Comparison of ENCODE assay signal across 11 cellular contexts in genomic region chr13:112990783-112991182, GRCh38. TPM values are rescaled to one million over a fixed set of nuclear protein-coding genes. Genes with fewer than 3 reads are reported as not detected.
DNase-seq lines count a peak whose midpoint lies in the region; ATAC-seq and TF ChIP-seq lines count a peak whose summit lies in the region.
"Had no signal": no experiment of that assay in that cellular context is flagged by ENCODE, and none has a peak within 500 bp of the region (broad histone marks: within the 10 kb centered on the region; RNA-seq: fewer than 3 reads in every experiment).

No MANE protein-coding gene starts in this region.

- H3K9me3 ChIP-seq in mucosa of descending colon, result no peaks in the 10 kb centered on the region
- H3K9me3 ChIP-seq: upper lobe of left lung had no signal

- H3K4me1 ChIP-seq in mucosa of descending colon (ENCODE audit: low read depth), result peaks cover 20% of the 10 kb centered on the region

- ATAC-seq in mucosa of descending colon (peak; percentile 81), GM19023 (IDR thresholded peaks at IDR 0.05; ENCODE audit: unreplicated experiment) (no peak), GM21526 (IDR thresholded peaks at IDR 0.05; ENCODE audit: low FRiP score, unreplicated experiment) (no peak)
- ATAC-seq: sciatic nerve had no signal

- DNase-seq in ELF-1 (ENCODE audit: low read depth, low spot score), result peak; percentile 83
- DNase-seq in NCI-H2029 treated with DMSO at 0.1 percent for 48 hours (lab: John Stamatoyannopoulos, UW), result peak; percentile 43
- peak; percentile 94 to 95 for DNase-seq in SHP77 (lab: John Stamatoyannopoulos, UW)
- DNase-seq in mucosa of descending colon, result peak; percentile 85 to 89 (median 85)
- no peak for DNase-seq in activated CD4-positive, alpha-beta T cell treated with anti-CD3 and anti-CD28 coated beads, Interleukin-2, amount 50 U/mL, for 1 hour
- no peak for DNase-seq in stimulated activated CD4-positive, alpha-beta T cell treated with anti-CD3 and anti-CD28 coated beads, Interleukin-1b, Interleukin-23, amount 100 ng/mL, for 48 hours
- DNase-seq: naive B cell had no signal

- H3K36me3 ChIP-seq in mucosa of descending colon (ENCODE audit: low read depth), result no peaks in the 10 kb centered on the region

- H3K4me3 ChIP-seq in mucosa of descending colon, result no peak overlapping the region
- H3K4me3 ChIP-seq: upper lobe of left lung had no signal

- intact Hi-C loops in mucosa of descending colon (cut with DNase I, micrococcal nuclease), result no loop called here

- TF ChIP-seq CTCF in mucosa of descending colon (IDR thresholded peaks at IDR 0.05), result no peak

RNA-seq across cellular contexts. Expression of gene MCF2L, which starts 21.8 kb away (rescaled TPM):
- total RNA-seq in mucosa of descending colon, result 100 to 1,000 TPM in 1 of 3 donors, 10 to 100 TPM in 2; 53.9 to 109 (median 95.4) TPM

Comparison
In these comparisons a context has a peak if more than half of its experiments do, and no peak if none do; other contexts are left out.
1. DNase-seq: peak in ELF-1 (single experiment), NCI-H2029 treated with DMSO at 0.1 percent for 48 hours (single experiment), SHP77 (2 of 2) and mucosa of descending colon (3 of 3); none in activated CD4-positive, alpha-beta T cell treated with anti-CD3 and anti-CD28 coated beads, Interleukin-2, amount 50 U/mL, for 1 hour (single experiment) and stimulated activated CD4-positive, alpha-beta T cell treated with anti-CD3 and anti-CD28 coated beads, Interleukin-1b, Interleukin-23, amount 100 ng/mL, for 48 hours (single experiment).